ENCODE assay signal across 8 cellular contexts in the genomic region with DNA sequence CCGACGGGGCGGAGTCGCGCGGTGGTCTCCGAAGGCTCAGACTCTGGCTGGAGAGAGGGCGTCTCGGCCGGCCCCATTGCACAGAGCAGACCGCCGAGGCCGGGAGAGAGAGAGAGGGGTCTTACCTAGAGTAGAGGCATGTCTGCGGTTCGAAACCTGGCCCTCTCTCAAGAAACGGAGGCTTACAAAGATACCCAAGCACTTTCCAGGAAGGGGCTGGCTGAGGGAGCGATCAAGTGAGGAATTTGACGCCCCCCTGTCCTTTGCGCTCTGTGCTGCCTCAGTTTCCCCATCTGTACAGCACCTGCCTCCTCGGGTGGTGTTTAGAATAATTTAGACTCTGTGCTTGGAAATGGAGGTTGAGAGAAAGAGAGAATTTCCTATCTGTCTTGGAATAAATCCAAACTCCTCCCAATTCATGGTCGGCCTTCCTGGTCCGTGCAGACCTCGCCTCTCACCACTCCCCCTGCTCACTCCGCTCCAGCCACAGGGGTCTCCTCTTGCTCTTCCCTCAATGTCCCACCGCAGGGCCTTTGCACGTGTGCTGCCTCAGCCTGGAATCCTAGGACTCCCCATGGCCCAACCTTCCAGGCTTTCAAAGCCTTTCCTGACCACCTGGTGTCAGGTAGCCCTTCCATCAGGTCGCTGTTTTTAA. TPM values are rescaled to one million over a fixed set of nuclear protein-coding genes. Genes with fewer than 3 reads are reported as not detected.
DNase-seq lines count a peak whose midpoint lies in the region; ATAC-seq and TF ChIP-seq lines count a peak whose summit lies in the region.

No MANE protein-coding gene starts in this region.

- TF ChIP-seq CTCF in CD8-positive, alpha-beta T cell (IDR thresholded peaks at IDR 0.05): no peak
- no peak for TF ChIP-seq CTCF in type B pancreatic cell (conservative IDR thresholded peaks at IDR 0.05)

- no peaks in the 10 kb centered on the region for H3K9me3 Mint-ChIP-seq in CD8-positive, alpha-beta T cell
- no peaks in the 10 kb centered on the region for H3K9me3 Mint-ChIP-seq in type B pancreatic cell

- H3K27ac ChIP-seq in CD8-positive, alpha-beta T cell (ENCODE audit: low read depth, low read length): peak overlapping the region; percentile 53
- H3K27ac ChIP-seq in angular gyrus (ENCODE audit: low read depth, low read length): peak overlapping the region; percentile 42

- intact Hi-C loops in CD8-positive, alpha-beta T cell (cut with DNase I, micrococcal nuclease): loop anchor here (1.0 to 5.0 kb wide), 8 partner anchors 14 to 1000 kb away; a partner anchor contains a TSS

- POLR2A ChIA-PET in CD8-positive, alpha-beta T cell (lab: Charles Lee): interaction anchor here (0.9 to 1.3 kb wide), 6 partner anchors 14 to 123 kb away, joined by 3 to 9 read pairs (median 4); a partner anchor contains a TSS

- no peaks in the 10 kb centered on the region for H3K36me3 ChIP-seq in CD8-positive, alpha-beta T cell (ENCODE audit: insufficient read depth, low read length)

- no peaks in the 10 kb centered on the region for H3K27me3 Mint-ChIP-seq in CD8-positive, alpha-beta T cell (ENCODE audit: low read depth)
- H3K27me3 Mint-ChIP-seq in type B pancreatic cell: peaks cover 20% of the 10 kb centered on the region

- peaks cover 19% of the 10 kb centered on the region for H3K4me1 Mint-ChIP-seq in CD8-positive, alpha-beta T cell (ENCODE audit: low read depth)
- peaks cover 31% of the 10 kb centered on the region for H3K4me1 Mint-ChIP-seq in type B pancreatic cell (ENCODE audit: unreplicated experiment)

- H3K9me3 ChIP-seq in CD8-positive, alpha-beta T cell (ENCODE audit: low read length): no peaks in the 10 kb centered on the region

- H3K4me1 ChIP-seq in CD8-positive, alpha-beta T cell (ENCODE audit: insufficient read depth, low read length): peaks cover 17% of the 10 kb centered on the region

- H3K36me3 Mint-ChIP-seq in CD8-positive, alpha-beta T cell: no peaks in the 10 kb centered on the region
- H3K36me3 Mint-ChIP-seq in type B pancreatic cell: no peaks in the 10 kb centered on the region

- no peaks in the 10 kb centered on the region for H3K27me3 ChIP-seq in CD8-positive, alpha-beta T cell (ENCODE audit: insufficient read depth, low read length)

- H3K4me3 Mint-ChIP-seq in CD8-positive, alpha-beta T cell: peak overlapping the region; percentile 83
- peak overlapping the region; percentile 97 for H3K4me3 Mint-ChIP-seq in type B pancreatic cell

- no peak for TF ChIP-seq EP300 in Ishikawa (IDR thresholded peaks at IDR 0.05; ENCODE audit: borderline replicate concordance)

- H3K4me3 ChIP-seq in CD8-positive, alpha-beta T cell (ENCODE audit: low read depth, low read length): peak overlapping the region; percentile 95

- DNase-seq in CD8-positive, alpha-beta T cell: no peak
- no peak for DNase-seq in left lobe of liver (ENCODE audit: low spot score)
- DNase-seq in type B pancreatic cell (ENCODE audit: extremely low spot score, unreplicated experiment): no peak
- DNase-seq in occipital lobe (lab: John Stamatoyannopoulos, UW): no peak
- DNase-seq in midbrain (lab: John Stamatoyannopoulos, UW): no peak
- no peak for DNase-seq in anterior cingulate cortex (lab: John Stamatoyannopoulos, UW)

- peak overlapping the region; percentile 58 for H3K27ac Mint-ChIP-seq in CD8-positive, alpha-beta T cell
- H3K27ac Mint-ChIP-seq in type B pancreatic cell: peak overlapping the region; percentile 94

- no peak for TF ChIP-seq RAD21 in Ishikawa (IDR thresholded peaks at IDR 0.05; ENCODE audit: low read depth)

- CTCF ChIA-PET in CD8-positive, alpha-beta T cell (lab: Charles Lee): interaction anchor here (0.7 to 1.7 kb wide), 5 partner anchors 13 to 169 kb away, joined by 3 to 11 read pairs (median 3); a partner anchor contains a TSS

- no peak for ATAC-seq in CD8-positive, alpha-beta T cell
- peak; percentile 4 for ATAC-seq in left lobe of liver

TF ChIP-seq in Ishikawa, 13 proteins besides CTCF, POLR2A, EP300 and RAD21:
- peak; percentile 80 for TF ChIP-seq ZBTB7A (IDR thresholded peaks at IDR 0.05; ENCODE audit: low read depth)
- no peak for TF ChIP-seq FOXM1 (IDR thresholded peaks at IDR 0.05; ENCODE audit: borderline replicate concordance, low read depth)

RNA-seq across cellular contexts. Expression of a gene that starts 0.7 kb away (rescaled TPM):
- total RNA-seq in CD8-positive, alpha-beta T cell: 1 to 10 TPM; 1.5 to 2.1 TPM
- total RNA-seq in left lobe of liver (105 TPM), type B pancreatic cell (ENCODE audit: low replicate concordance) (44.2 and 47.5 TPM in 2 replicates), occipital lobe (13.7 TPM)

RNA-seq across cellular contexts. Expression of a gene that starts 2.5 kb away (rescaled TPM):
- total RNA-seq in CD8-positive, alpha-beta T cell: not detected
- total RNA-seq in left lobe of liver (not detected), type B pancreatic cell (ENCODE audit: low replicate concordance) (not detected in 2 replicates), occipital lobe (not detected)

RNA-seq across cellular contexts. Expression of a gene that starts 14.3 kb away (rescaled TPM):
- 10 to 100 TPM; 27.0 to 27.8 TPM for total RNA-seq in CD8-positive, alpha-beta T cell
- total RNA-seq in left lobe of liver: 5.3 TPM
- 10.3 and 13.2 TPM in 2 replicates for total RNA-seq in type B pancreatic cell (ENCODE audit: low replicate concordance)
- 0.78 TPM for total RNA-seq in occipital lobe

RNA-seq across cellular contexts. Expression of a gene that starts 19.0 kb away (rescaled TPM):
- not detected for total RNA-seq in CD8-positive, alpha-beta T cell
- total RNA-seq in left lobe of liver (not detected), type B pancreatic cell (ENCODE audit: low replicate concordance) (0.05 and 0.22 TPM in 2 replicates), occipital lobe (4.2 TPM)

RNA-seq across cellular contexts. Expression of a gene that starts 22.9 kb away (rescaled TPM):
- total RNA-seq in CD8-positive, alpha-beta T cell: 1 to 10 TPM; 9.9 to 10.0 TPM
- total RNA-seq in left lobe of liver (4.6 TPM), type B pancreatic cell (ENCODE audit: low replicate concordance) (46.5 and 64.3 TPM in 2 replicates), occipital lobe (15.0 TPM)
